ENCODE assay signal across 1 cellular context in genomic region chr7:2660359-2661095, GRCh38.
TF ChIP-seq lines count a peak whose summit lies in the region.

No MANE protein-coding gene starts in this region.

TF ChIP-seq in K562, 482 proteins besides CTCF, POLR2A, EP300 and RAD21 (continued from another document):
- TF ChIP-seq FOXA3 (CRISPR knock-in tag; conservative IDR thresholded peaks at IDR 0.05 in 1 of 2, IDR thresholded peaks at IDR 0.05 in 1 of 2) (peak in 1 of 2 experiments; percentile 64; a peak in 1 of 4 replicates), MAX (CRISPR knock-in tag; IDR thresholded peaks at IDR 0.05) (peak; percentile 94), TCF3 (CRISPR knock-in tag; IDR thresholded peaks at IDR 0.05) (no peak), LCOR (CRISPR knock-in tag; IDR thresholded peaks at IDR 0.05) (no peak), ZNF282 (CRISPR knock-in tag; IDR thresholded peaks at IDR 0.05) (peak; percentile 51; the same call in 1 of the 2 replicates), MYC (IDR thresholded peaks at IDR 0.05; ENCODE audit: low read depth, low read length) (peak; percentile 64; the same call in 1 of the 2 replicates), MYC (CRISPR knock-in tag; IDR thresholded peaks at IDR 0.05; ENCODE audit: borderline replicate concordance, low read depth) (no peak), ZNF766 (CRISPR knock-in tag; conservative IDR thresholded peaks at IDR 0.05) (no peak), ATF7 (IDR thresholded peaks at IDR 0.05) (0 out of 2 replicates have a peak, but pooled peaks have one; percentile 14), ZNF592 (IDR thresholded peaks at IDR 0.05) (peak; percentile 74), L3MBTL2 (IDR thresholded peaks at IDR 0.05) (peak; percentile 94), ZNF143 (CRISPR knock-in tag; IDR thresholded peaks at IDR 0.05) (0 out of 2 replicates have a peak, but pooled peaks have one; percentile 4), E2F6 (IDR thresholded peaks at IDR 0.05; ENCODE audit: borderline replicate concordance in 1 of 2, extremely low read depth in 1 of 2, insufficient read depth in 1 of 2, insufficient read length in 1 of 2, low read depth in 1 of 2, low read length in 1 of 2, poor library complexity in 1 of 2, severe bottlenecking in 1 of 2) (peak; percentile 86 to 87), ZNF253 (CRISPR knock-in tag; conservative IDR thresholded peaks at IDR 0.05) (no peak), FUS (optimal IDR thresholded peaks at IDR 0.05; ENCODE audit: low read depth, low read length) (no peak), ZHX1 (conservative IDR thresholded peaks at IDR 0.05; ENCODE audit: low read length) (no peak), NFIC (IDR thresholded peaks at IDR 0.05) (0 out of 2 replicates have a peak, but pooled peaks have one; percentile 10), NR3C1 (CRISPR knock-in tag; IDR thresholded peaks at IDR 0.05) (no peak), BACH1 (tag; IDR thresholded peaks at IDR 0.05) (no peak), VEZF1 (CRISPR knock-in tag; IDR thresholded peaks at IDR 0.05) (peak; percentile 23; the same call in 1 of the 2 replicates), ARID4B (CRISPR knock-in tag; IDR thresholded peaks at IDR 0.05) (peak; percentile 35; the same call in 1 of the 2 replicates), ETS2 (tag; IDR thresholded peaks at IDR 0.05; ENCODE audit: borderline replicate concordance, poor library complexity, severe bottlenecking) (no peak), MGA (IDR thresholded peaks at IDR 0.05) (peak; percentile 97), FOXK1 (CRISPR knock-in tag; IDR thresholded peaks at IDR 0.05; ENCODE audit: borderline replicate concordance) (0 out of 2 replicates have a peak, but pooled peaks have one; percentile 53)
